ENCODE assay signal across 19 cellular contexts in the genomic region with DNA sequence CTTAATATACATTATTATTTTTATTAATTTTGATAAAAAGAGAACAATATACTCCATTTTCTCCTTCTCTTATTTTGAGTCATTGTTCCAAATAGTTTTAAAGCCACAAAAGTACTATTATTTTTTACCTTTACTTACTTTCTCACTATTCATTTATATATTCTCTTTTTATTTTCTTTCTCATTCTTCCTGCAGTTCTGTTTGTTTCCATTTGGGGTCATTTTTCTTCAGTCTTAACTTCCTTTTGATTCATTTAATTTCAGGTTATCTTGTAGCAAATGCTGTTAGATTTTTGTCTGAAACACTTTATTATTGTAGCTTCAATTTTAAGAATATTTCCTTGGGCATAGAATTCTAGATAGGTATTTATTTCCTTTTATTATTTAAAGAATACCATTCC.
"Had no signal": no experiment of that assay in that cellular context is flagged by ENCODE, and none has a peak within 500 bp of the region (broad histone marks: within the 10 kb centered on the region; RNA-seq: fewer than 3 reads in every experiment).

No MANE protein-coding gene starts in this region.

- H3K27me3 Mint-ChIP-seq: activated CD4-positive, alpha-beta T cell treated with anti-CD3 and anti-CD28 coated beads, Interleukin-2, amount 10 ng/mL, durations not matched to agents 7 days and 5 days; stimulated activated naive CD8-positive, alpha-beta T cell treated with anti-CD3 and anti-CD28 coated beads, Interleukin-15, amount 100 ng/mL, for 72 hours had no signal

- H3K4me3 ChIP-seq: coronary artery, gastroesophageal sphincter, lung, right lobe of liver, spleen, testis, upper lobe of right lung had no signal

- ATAC-seq: activated naive CD4-positive, alpha-beta T cell treated with anti-CD3 and anti-CD28 coated beads, Interleukin-2, amount 50 U/mL, for 72 hours; activated T-cell treated with anti-CD3 and anti-CD28 coated beads, Interleukin-2, amount 50 U/mL, for 72 hours; gastroesophageal sphincter; right lobe of liver; stimulated activated naive CD8-positive, alpha-beta T cell treated with anti-CD3 and anti-CD28 coated beads, Interleukin-15, amount 100 ng/mL, for 72 hours; upper lobe of right lung had no signal

- H3K4me1 Mint-ChIP-seq: activated CD4-positive, alpha-beta T cell treated with anti-CD3 and anti-CD28 coated beads, Interleukin-2, amount 10 ng/mL, durations not matched to agents 7 days and 5 days; stimulated activated naive CD8-positive, alpha-beta T cell treated with anti-CD3 and anti-CD28 coated beads, Interleukin-15, amount 100 ng/mL, for 72 hours had no signal

- H3K4me3 Mint-ChIP-seq: activated CD4-positive, alpha-beta T cell treated with anti-CD3 and anti-CD28 coated beads, Interleukin-2, amount 10 ng/mL, durations not matched to agents 7 days and 5 days; activated T-cell treated with anti-CD3 and anti-CD28 coated beads, Interleukin-2, amount 50 U/mL, for 72 hours; stimulated activated naive CD8-positive, alpha-beta T cell treated with anti-CD3 and anti-CD28 coated beads, Interleukin-15, amount 100 ng/mL, for 72 hours had no signal

- H3K9me3 ChIP-seq: right lobe of liver, testis, upper lobe of right lung had no signal

- H3K36me3 Mint-ChIP-seq: activated naive CD4-positive, alpha-beta T cell treated with anti-CD3 and anti-CD28 coated beads, Interleukin-2, amount 50 U/mL, for 72 hours had no signal

- H3K36me3 ChIP-seq: gastroesophageal sphincter, right lobe of liver, spleen, upper lobe of right lung had no signal

- DNase-seq: activated CD4-positive, alpha-beta T cell treated with anti-CD3 and anti-CD28 coated beads, Interleukin-2, amount 10 ng/mL, durations not matched to agents 7 days and 5 days; activated CD8-positive, alpha-beta memory T cell treated with anti-CD3 and anti-CD28 coated beads, Interleukin-2, amount 50 U/mL, for 48 hours; activated gamma-delta T cell; activated T-cell treated with anti-CD3 and anti-CD28 coated beads, Interleukin-2, amount 50 U/mL, for 72 hours; amniotic stem cell; caudate nucleus; effector CD4-positive, alpha-beta T cell; islet precursor cell; midbrain; posterior cingulate gyrus; right lobe of liver; spleen; stimulated activated naive CD8-positive, alpha-beta T cell treated with anti-CD3 and anti-CD28 coated beads, Interleukin-15, amount 100 ng/mL, for 72 hours; testis; upper lobe of right lung had no signal

- H3K4me1 ChIP-seq: gastroesophageal sphincter, right lobe of liver, spleen, testis, upper lobe of right lung had no signal

- H3K27ac ChIP-seq: coronary artery, gastroesophageal sphincter, right lobe of liver, spleen, testis, upper lobe of right lung had no signal

- H3K27me3 ChIP-seq: gastroesophageal sphincter, right lobe of liver, spleen, testis, upper lobe of right lung had no signal

- H3K27ac Mint-ChIP-seq: activated CD4-positive, alpha-beta T cell treated with anti-CD3 and anti-CD28 coated beads, Interleukin-2, amount 10 ng/mL, durations not matched to agents 7 days and 5 days; activated naive CD4-positive, alpha-beta T cell treated with anti-CD3 and anti-CD28 coated beads, Interleukin-2, amount 50 U/mL, for 72 hours; activated T-cell treated with anti-CD3 and anti-CD28 coated beads, Interleukin-2, amount 50 U/mL, for 72 hours; stimulated activated naive CD8-positive, alpha-beta T cell treated with anti-CD3 and anti-CD28 coated beads, Interleukin-15, amount 100 ng/mL, for 72 hours had no signal
